ENCODE assay signal across 1 cellular context in genomic region chr2:119431976-119432881, GRCh38.
TF ChIP-seq lines count a peak whose summit lies in the region.

No MANE protein-coding gene starts in this region.

TF ChIP-seq in IMR-90, 13 proteins besides CTCF, POLR2A, EP300 and RAD21 (continued from another document):
- TF ChIP-seq BHLHE40 (IDR thresholded peaks at IDR 0.05; ENCODE audit: low read depth, low read length) (no peak), USF2 (IDR thresholded peaks at IDR 0.05; ENCODE audit: low read depth, low read length) (no peak), MXI1 (IDR thresholded peaks at IDR 0.05; ENCODE audit: borderline replicate concordance, low read depth, low read length) (no peak), NFE2L2 (IDR thresholded peaks at IDR 0.05; ENCODE audit: low read depth, low read length) (no peak), MAZ (IDR thresholded peaks at IDR 0.05; ENCODE audit: borderline replicate concordance, low read depth, low read length) (no peak)
